In genomic region chr1:192639607-192640368, GRCh38 we compare ENCODE assay signal across 8 cellular contexts. TPM values are rescaled to one million over a fixed set of nuclear protein-coding genes. Genes with fewer than 3 reads are reported as not detected.
DNase-seq lines count a peak whose midpoint lies in the region; ATAC-seq and TF ChIP-seq lines count a peak whose summit lies in the region.

No MANE protein-coding gene starts in this region.

- no peaks in the 10 kb centered on the region for H3K4me1 Mint-ChIP-seq in Caco-2 (ENCODE audit: low read depth, unreplicated experiment)

- H3K36me3 ChIP-seq in Caco-2 (ENCODE audit: control insufficient read depth, insufficient read depth, low read length) (no peaks in the 10 kb centered on the region), tibial nerve (no peaks in the 10 kb centered on the region)

- 68 to 69% methylated on average over 4 of the region's 4 CpGs for WGBS in tibial nerve, 2 donors

- H3K4me3 ChIP-seq in Caco-2 (ENCODE audit: low read depth, low read length) (no peak overlapping the region), tibial nerve (no peak overlapping the region)

- H3K4me1 ChIP-seq in Caco-2, result peaks cover 20% of the 10 kb centered on the region
- H3K4me1 ChIP-seq in tibial nerve, result no peaks in the 10 kb centered on the region

- H3K36me3 Mint-ChIP-seq in Caco-2 (ENCODE audit: insufficient read depth, unreplicated experiment), result no peaks in the 10 kb centered on the region

- H3K4me3 Mint-ChIP-seq in Caco-2 (ENCODE audit: unreplicated experiment), result no peak overlapping the region

- H3K27ac ChIP-seq in tibial nerve, result no peak overlapping the region

- no TSS peak for BruUV-seq in Caco-2 (replicated peaks; lab: Mats Ljungman, UMichigan)

- no peak for TF ChIP-seq EP300 in tibial nerve (IDR thresholded peaks at IDR 0.05)

- no peak for TF ChIP-seq POLR2A in tibial nerve (IDR thresholded peaks at IDR 0.05)

- peak in 1 of 2 experiments; percentile 11 for DNase-seq in Caco-2
- peak; percentile 5 for DNase-seq in amniotic stem cell (lab: John Stamatoyannopoulos, UW)
- DNase-seq in tibial nerve (ENCODE audit: low spot score in 2 of 2), result no peak
- DNase-seq in activated CD8-positive, alpha-beta memory T cell treated with anti-CD3 and anti-CD28 coated beads for 24 hours, result no peak
- no peak for DNase-seq in central memory CD4-positive, alpha-beta T cell
- no peak for DNase-seq in stimulated activated CD4-positive, alpha-beta T cell treated with anti-CD3 and anti-CD28 coated beads, Interleukin-12 subunit alpha, Interleukin-12 subunit beta, amount 100 ng/mL, for 4 hours

- H3K27me3 ChIP-seq in Caco-2 (replicated peaks; ENCODE audit: control insufficient read depth, insufficient read depth, low read length) (no peaks in the 10 kb centered on the region), tibial nerve (no peaks in the 10 kb centered on the region)

- intact Hi-C loops in Caco-2 (cut with micrococcal nuclease; ENCODE audit: unreplicated experiment), result loop anchor here (2.0 to 10.0 kb wide), 2 partner anchors 61 to 365 kb away; no protein-coding TSS in a partner anchor

- H3K9me3 Mint-ChIP-seq in Caco-2 (ENCODE audit: unreplicated experiment), result no peaks in the 10 kb centered on the region

- peak overlapping the region; percentile 6 for H3K27ac Mint-ChIP-seq in Caco-2 (ENCODE audit: unreplicated experiment)

- H3K9me3 ChIP-seq in Caco-2, result no peaks in the 10 kb centered on the region
- H3K9me3 ChIP-seq in tibial nerve, result no peaks in the 10 kb centered on the region

- POLR2A ChIA-PET in Caco-2 (lab: Charles Lee), result no interaction called here

- peak; percentile 78 for ATAC-seq in GM19452 (IDR thresholded peaks at IDR 0.05; ENCODE audit: unreplicated experiment)
- ATAC-seq in HG03432 (IDR thresholded peaks at IDR 0.05; ENCODE audit: unreplicated experiment), result peak; percentile 87

- no peak for TF ChIP-seq CTCF in Caco-2 (IDR thresholded peaks at IDR 0.05; ENCODE audit: insufficient read depth in 1 of 2, low read depth in 1 of 2, low read length in 1 of 2, severe bottlenecking in 1 of 2, unreplicated experiment in 1 of 2)
- TF ChIP-seq CTCF in tibial nerve (IDR thresholded peaks at IDR 0.05), result no peak

- H3K27me3 Mint-ChIP-seq in Caco-2 (ENCODE audit: insufficient read depth, unreplicated experiment), result no peaks in the 10 kb centered on the region

- CTCF ChIA-PET in Caco-2 (lab: Charles Lee), result interaction anchor here (0.6 kb wide), 1 partner anchor 158 kb away, joined by 3 read pairs; no protein-coding TSS in a partner anchor

RNA-seq across cellular contexts. Expression of gene RGS13, which starts 3.8 kb away (rescaled TPM):
- total RNA-seq in Caco-2 (2022), result not detected in 2 replicates
- total RNA-seq in tibial nerve, result under 1 TPM in 2 of 4 donors, not detected in 2; 0.22 to 0.78 TPM
